ENCODE assay signal across 1 cellular context in the genomic region with DNA sequence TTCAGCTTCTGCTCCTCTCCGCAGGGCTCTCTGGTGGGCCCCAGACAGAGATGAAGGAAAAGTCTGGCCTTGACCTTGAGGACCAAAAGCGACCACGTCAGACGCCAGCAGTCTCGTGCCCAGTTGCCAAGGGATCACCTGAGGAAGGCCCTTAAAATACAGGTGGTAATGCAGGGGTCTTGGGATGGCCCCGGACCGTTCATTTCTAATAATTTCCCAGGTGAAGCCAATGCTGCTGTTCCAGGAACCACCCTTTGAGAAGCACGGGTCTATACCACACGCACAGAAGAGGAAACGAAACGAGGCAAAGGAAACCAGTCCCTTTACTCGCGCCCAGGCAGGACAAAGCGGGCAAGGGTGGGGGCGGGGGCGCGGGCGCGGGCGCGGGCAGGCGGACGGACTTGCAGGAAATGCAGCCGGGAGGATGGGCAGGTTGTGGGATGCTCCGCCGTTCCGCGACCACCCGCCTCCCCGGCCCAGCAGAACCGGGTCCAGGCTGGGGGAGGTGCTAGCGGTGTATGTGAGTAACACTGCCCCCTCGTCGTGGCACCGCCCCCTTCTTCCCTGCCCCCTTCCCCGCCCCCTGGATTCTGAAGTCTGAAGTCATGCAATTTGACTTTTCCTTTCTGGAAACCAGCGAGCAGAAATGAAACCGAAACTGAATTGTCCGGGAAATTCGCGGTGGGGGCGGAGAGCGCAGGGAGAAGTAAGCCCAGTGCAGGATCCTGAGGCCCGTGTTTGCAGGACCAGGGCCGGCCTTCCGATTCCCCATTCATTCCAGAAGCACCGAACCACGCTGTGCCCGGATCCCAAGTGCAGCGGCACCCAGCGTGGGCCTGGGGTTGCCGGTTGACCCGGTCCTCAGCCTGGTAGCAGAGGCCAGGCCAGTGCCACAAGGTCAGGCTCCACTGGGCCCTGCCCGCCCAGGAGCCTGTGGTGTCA.
TF ChIP-seq lines count a peak whose summit lies in the region.

No MANE protein-coding gene starts in this region.

TF ChIP-seq in A549, 52 proteins besides CTCF, POLR2A, EP300 and RAD21 (continued from another document):
- TF ChIP-seq KDM5A (IDR thresholded peaks at IDR 0.05) (no peak), HOXB5 (CRISPR knock-in tag; IDR thresholded peaks at IDR 0.05) (no peak), BHLHE40 (IDR thresholded peaks at IDR 0.05; ENCODE audit: low read depth, low read length) (no peak)
- TF ChIP-seq, protein P1, sequence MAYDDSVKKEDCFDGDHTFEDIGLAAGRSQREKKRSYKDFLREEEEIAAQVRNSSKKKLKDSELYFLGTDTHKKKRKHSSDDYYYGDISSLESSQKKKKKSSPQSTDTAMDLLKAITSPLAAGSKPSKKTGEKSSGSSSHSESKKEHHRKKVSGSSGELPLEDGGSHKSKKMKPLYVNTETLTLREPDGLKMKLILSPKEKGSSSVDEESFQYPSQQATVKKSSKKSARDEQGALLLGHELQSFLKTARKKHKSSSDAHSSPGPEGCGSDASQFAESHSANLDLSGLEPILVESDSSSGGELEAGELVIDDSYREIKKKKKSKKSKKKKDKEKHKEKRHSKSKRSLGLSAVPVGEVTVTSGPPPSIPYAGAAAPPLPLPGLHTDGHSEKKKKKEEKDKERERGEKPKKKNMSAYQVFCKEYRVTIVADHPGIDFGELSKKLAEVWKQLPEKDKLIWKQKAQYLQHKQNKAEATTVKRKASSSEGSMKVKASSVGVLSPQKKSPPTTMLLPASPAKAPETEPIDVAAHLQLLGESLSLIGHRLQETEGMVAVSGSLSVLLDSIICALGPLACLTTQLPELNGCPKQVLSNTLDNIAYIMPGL (CRISPR knock-in tag; IDR thresholded peaks at IDR 0.05; ENCODE audit: borderline replicate concordance) = no peak
- TF ChIP-seq, protein P2, sequence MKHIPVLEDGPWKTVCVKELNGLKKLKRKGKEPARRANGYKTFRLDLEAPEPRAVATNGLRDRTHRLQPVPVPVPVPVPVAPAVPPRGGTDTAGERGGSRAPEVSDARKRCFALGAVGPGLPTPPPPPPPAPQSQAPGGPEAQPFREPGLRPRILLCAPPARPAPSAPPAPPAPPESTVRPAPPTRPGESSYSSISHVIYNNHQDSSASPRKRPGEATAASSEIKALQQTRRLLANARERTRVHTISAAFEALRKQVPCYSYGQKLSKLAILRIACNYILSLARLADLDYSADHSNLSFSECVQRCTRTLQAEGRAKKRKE (CRISPR knock-in tag; IDR thresholded peaks at IDR 0.05; ENCODE audit: low read depth) = no peak
